28 cellular contexts compared by ENCODE assay signal in the genomic region with DNA sequence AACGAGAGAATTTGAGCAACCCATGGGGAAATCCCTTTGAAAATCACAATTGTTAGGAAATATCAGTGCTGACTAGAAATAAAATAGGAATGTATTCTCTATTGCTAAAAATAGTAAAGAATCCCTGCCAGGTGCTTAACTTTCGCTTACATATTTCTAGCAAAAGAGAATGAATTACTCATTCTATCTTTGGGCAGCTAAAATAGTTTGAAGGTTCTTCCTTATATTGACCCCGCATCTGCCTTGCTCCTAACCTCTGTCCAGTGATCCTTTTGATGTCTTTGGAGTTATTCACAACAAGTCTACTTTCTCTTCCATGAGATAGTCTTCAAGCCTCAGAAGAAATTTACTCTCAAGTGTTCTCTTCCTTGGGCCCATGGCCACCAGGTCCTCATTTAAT.
"Had no signal": no experiment of that assay in that cellular context is flagged by ENCODE, and none has a peak within 500 bp of the region (broad histone marks: within the 10 kb centered on the region; RNA-seq: fewer than 3 reads in every experiment).

No MANE protein-coding gene starts in this region.

- H3K4me3 ChIP-seq: ovary, right lobe of liver, sigmoid colon, spleen, stomach, thyroid gland, tibial nerve, upper lobe of right lung, uterus had no signal

- ATAC-seq: naive thymus-derived CD8-positive, alpha-beta T cell; natural killer cell treated with Interleukin-12 subunit alpha and Interleukin-12 subunit beta and Interleukin-15 and Interleukin-18, amount 100 ng/mL, for 72 hours; right cardiac atrium; right lobe of liver; stimulated activated effector memory CD8-positive, alpha-beta T cell treated with anti-CD3 and anti-CD28 coated beads, Interleukin-12 subunit alpha, Interleukin-12 subunit beta, amount 100 ng/mL, for 72 hours; stimulated activated naive B cell treated with anti-CD40 and anti-IgM and Interleukin-4, amounts not matched to agents 10 μg/mL and 1 μg/mL and 100 μg/mL, for 72 hours; upper lobe of right lung had no signal

- H3K9ac ChIP-seq: parathyroid adenoma had no signal

- H3K36me3 ChIP-seq: neutrophil, ovary, right lobe of liver, sigmoid colon, spleen, stomach, thoracic aorta, thyroid gland, tibial nerve, upper lobe of right lung, uterus had no signal

- DNase-seq: naive B cell; naive thymus-derived CD8-positive, alpha-beta T cell; nephron progenitor cell; nucleus accumbens; ovary; posterior cingulate gyrus; psoas muscle; right cardiac atrium; right lobe of liver; sigmoid colon; small intestine; spleen; stimulated activated CD4-positive, alpha-beta T cell treated with anti-CD3 and anti-CD28 coated beads, Interleukin-12 subunit alpha, Interleukin-12 subunit beta, amount 100 ng/mL, for 4 hours; stimulated activated CD4-positive, alpha-beta T cell treated with anti-CD3 and anti-CD28 coated beads, Interleukin-1b, Interleukin-23, amount 100 ng/mL, for 48 hours; stimulated activated CD4-positive, alpha-beta T cell treated with anti-CD3 and anti-CD28 coated beads, Interleukin-4, amount 100 ng/mL, for 1 hour; stimulated activated CD4-positive, alpha-beta T cell treated with anti-CD3 and anti-CD28 coated beads, Interleukin-4, amount 100 ng/mL, for 4 hours; stimulated activated naive B cell treated with anti-CD40 and anti-IgM and Interleukin-4, amounts not matched to agents 10 μg/mL and 1 μg/mL and 100 μg/mL, for 72 hours; stimulated activated naive CD4-positive, alpha-beta T cell treated with Interleukin-2 at 50 U/mL for 16 hours; stomach; thyroid gland; upper lobe of right lung; uterus had no signal

- H2AFZ ChIP-seq: parathyroid adenoma had no signal

- H3K27me3 ChIP-seq: ovary, right lobe of liver, sigmoid colon, spleen, stomach, thyroid gland, tibial nerve, upper lobe of right lung, uterus had no signal

- H3K27ac ChIP-seq: neutrophil, ovary, parathyroid adenoma, right lobe of liver, spleen, stomach, thyroid gland, tibial nerve, upper lobe of right lung, uterus had no signal

- H3K4me1 ChIP-seq: right lobe of liver, spleen, upper lobe of right lung, uterus had no signal

- H3K9me3 ChIP-seq: neutrophil, ovary, psoas muscle, right lobe of liver, sigmoid colon, spleen, stomach, thoracic aorta, thyroid gland, tibial nerve, upper lobe of right lung, uterus had no signal
